Comparison of ENCODE assay signal across 19 cellular contexts in genomic region chr2:38387887-38388286, GRCh38. TPM values are rescaled to one million over a fixed set of nuclear protein-coding genes. Genes with fewer than 3 reads are reported as not detected.
DNase-seq lines count a peak whose midpoint lies in the region; ATAC-seq lines count a peak whose summit lies in the region.
"Had no signal": no experiment of that assay in that cellular context is flagged by ENCODE, and none has a peak within 500 bp of the region (broad histone marks: within the 10 kb centered on the region; RNA-seq: fewer than 3 reads in every experiment).

No MANE protein-coding gene starts in this region.

- no peaks in the 10 kb centered on the region for H3K9me3 ChIP-seq in T-helper 17 cell (ENCODE audit: control insufficient read depth, low read length, poor library complexity, severe bottlenecking)
- H3K9me3 ChIP-seq: transverse colon had no signal

- H3K4me1 Mint-ChIP-seq in activated naive CD8-positive, alpha-beta T cell (ENCODE audit: low read depth): peaks cover 21% of the 10 kb centered on the region
- peaks cover 15% of the 10 kb centered on the region for H3K4me1 Mint-ChIP-seq in activated naive CD8-positive, alpha-beta T cell treated with anti-CD3 and anti-CD28 coated beads for 36 hours
- peaks cover 22% of the 10 kb centered on the region for H3K4me1 Mint-ChIP-seq in T-helper 17 cell
- H3K4me1 Mint-ChIP-seq in dendritic cell treated with granulocyte-macrophage colony-stimulating factor and Interleukin-4, amounts not matched to agents 40 ng/mL and 50 ng/mL, for 4 days (ENCODE audit: low read depth): peaks cover 17% of the 10 kb centered on the region

- H3K27me3 Mint-ChIP-seq in activated naive CD8-positive, alpha-beta T cell: peaks cover 2% of the 10 kb centered on the region
- no peaks in the 10 kb centered on the region for H3K27me3 Mint-ChIP-seq in activated naive CD8-positive, alpha-beta T cell treated with anti-CD3 and anti-CD28 coated beads for 36 hours
- H3K27me3 Mint-ChIP-seq in T-helper 17 cell: peaks cover 9% of the 10 kb centered on the region
- H3K27me3 Mint-ChIP-seq in dendritic cell treated with granulocyte-macrophage colony-stimulating factor and Interleukin-4, amounts not matched to agents 40 ng/mL and 50 ng/mL, for 4 days: peaks cover 9% of the 10 kb centered on the region

- no peaks in the 10 kb centered on the region for H3K36me3 Mint-ChIP-seq in activated naive CD8-positive, alpha-beta T cell
- no peaks in the 10 kb centered on the region for H3K36me3 Mint-ChIP-seq in activated naive CD8-positive, alpha-beta T cell treated with anti-CD3 and anti-CD28 coated beads for 36 hours
- peaks cover 2% of the 10 kb centered on the region for H3K36me3 Mint-ChIP-seq in T-helper 17 cell (ENCODE audit: low read depth)
- no peaks in the 10 kb centered on the region for H3K36me3 Mint-ChIP-seq in dendritic cell treated with granulocyte-macrophage colony-stimulating factor and Interleukin-4, amounts not matched to agents 40 ng/mL and 50 ng/mL, for 4 days (ENCODE audit: low read depth)
- H3K36me3 Mint-ChIP-seq: natural killer cell had no signal

- no peak for DNase-seq in activated naive CD8-positive, alpha-beta T cell treated with anti-CD3 and anti-CD28 coated beads for 36 hours
- DNase-seq in T-helper 17 cell (no peak), NCI-H748 treated with DMSO at 0.1 percent for 48 hours (lab: John Stamatoyannopoulos, UW) (no peak)
- DNase-seq: activated gamma-delta T cell; amygdala; DND-41; effector CD8-positive, alpha-beta T cell; erythroblast; head of caudate nucleus; kidney; midbrain; MM.1S; natural killer cell; NCI-H82; transverse colon had no signal

- intact Hi-C loops in dendritic cell treated with granulocyte-macrophage colony-stimulating factor and Interleukin-4, amounts not matched to agents 40 ng/mL and 50 ng/mL, for 4 days (cut with micrococcal nuclease): no loop called here

- no peaks in the 10 kb centered on the region for H3K9me3 Mint-ChIP-seq in activated naive CD8-positive, alpha-beta T cell (ENCODE audit: low read depth)
- no peaks in the 10 kb centered on the region for H3K9me3 Mint-ChIP-seq in activated naive CD8-positive, alpha-beta T cell treated with anti-CD3 and anti-CD28 coated beads for 36 hours
- no peaks in the 10 kb centered on the region for H3K9me3 Mint-ChIP-seq in dendritic cell treated with granulocyte-macrophage colony-stimulating factor and Interleukin-4, amounts not matched to agents 40 ng/mL and 50 ng/mL, for 4 days
- H3K9me3 Mint-ChIP-seq: natural killer cell had no signal

- ATAC-seq in T-helper 17 cell: peak; percentile 76
- no peak for ATAC-seq in GM21717 (IDR thresholded peaks at IDR 0.05; ENCODE audit: unreplicated experiment)
- ATAC-seq in HG03196 (IDR thresholded peaks at IDR 0.05; ENCODE audit: unreplicated experiment): no peak

- no peak overlapping the region for H3K27ac Mint-ChIP-seq in activated naive CD8-positive, alpha-beta T cell
- no peak overlapping the region for H3K27ac Mint-ChIP-seq in activated naive CD8-positive, alpha-beta T cell treated with anti-CD3 and anti-CD28 coated beads for 36 hours
- H3K27ac Mint-ChIP-seq in T-helper 17 cell: peak overlapping the region; percentile 90
- H3K27ac Mint-ChIP-seq in dendritic cell treated with granulocyte-macrophage colony-stimulating factor and Interleukin-4, amounts not matched to agents 40 ng/mL and 50 ng/mL, for 4 days: peak overlapping the region; percentile 83
- H3K27ac Mint-ChIP-seq: natural killer cell had no signal

- peak overlapping the region; percentile 38 for H3K4me3 Mint-ChIP-seq in activated naive CD8-positive, alpha-beta T cell
- H3K4me3 Mint-ChIP-seq in activated naive CD8-positive, alpha-beta T cell treated with anti-CD3 and anti-CD28 coated beads for 36 hours: no peak overlapping the region
- peak overlapping the region; percentile 63 for H3K4me3 Mint-ChIP-seq in T-helper 17 cell
- H3K4me3 Mint-ChIP-seq in dendritic cell treated with granulocyte-macrophage colony-stimulating factor and Interleukin-4, amounts not matched to agents 40 ng/mL and 50 ng/mL, for 4 days: no peak overlapping the region
- H3K4me3 Mint-ChIP-seq: natural killer cell had no signal

RNA-seq across cellular contexts. Expression of gene ATL2, which starts 10.8 kb away (rescaled TPM):
- 10 to 100 TPM; 55.4 to 60.4 TPM for total RNA-seq in activated naive CD8-positive, alpha-beta T cell treated with anti-CD3 and anti-CD28 coated beads for 36 hours
- 10 to 100 TPM; 56.9 to 60.0 TPM for total RNA-seq in T-helper 17 cell

Comparison
In these comparisons a context has a peak if more than half of its experiments do, and no peak if none do; other contexts are left out.
1. H3K4me3 Mint-ChIP-seq: peak in activated naive CD8-positive, alpha-beta T cell (single experiment) and T-helper 17 cell (single experiment); none in activated naive CD8-positive, alpha-beta T cell treated with anti-CD3 and anti-CD28 coated beads for 36 hours (single experiment) and dendritic cell treated with granulocyte-macrophage colony-stimulating factor and Interleukin-4, amounts not matched to agents 40 ng/mL and 50 ng/mL, for 4 days (single experiment).
2. H3K27ac Mint-ChIP-seq: peak in T-helper 17 cell (single experiment) and dendritic cell treated with granulocyte-macrophage colony-stimulating factor and Interleukin-4, amounts not matched to agents 40 ng/mL and 50 ng/mL, for 4 days (single experiment); none in activated naive CD8-positive, alpha-beta T cell (single experiment) and activated naive CD8-positive, alpha-beta T cell treated with anti-CD3 and anti-CD28 coated beads for 36 hours (single experiment).